ENCODE assay signal across 9 cellular contexts in genomic region chr1:173205146-173206051, GRCh38. TPM values are rescaled to one million over a fixed set of nuclear protein-coding genes. Genes with fewer than 3 reads are reported as not detected.
DNase-seq lines count a peak whose midpoint lies in the region; ATAC-seq and TF ChIP-seq lines count a peak whose summit lies in the region.
"Had no signal": no experiment of that assay in that cellular context is flagged by ENCODE, and none has a peak within 500 bp of the region (broad histone marks: within the 10 kb centered on the region; RNA-seq: fewer than 3 reads in every experiment).

No MANE protein-coding gene starts in this region.

- no peaks in the 10 kb centered on the region for H3K27me3 Mint-ChIP-seq in stimulated activated naive CD8-positive, alpha-beta T cell treated with anti-CD3 and anti-CD28 coated beads, Interleukin-15, amount 100 ng/mL, for 72 hours
- peaks cover 3% of the 10 kb centered on the region for H3K27me3 Mint-ChIP-seq in type B pancreatic cell

- no peak for TF ChIP-seq CTCF in type B pancreatic cell (conservative IDR thresholded peaks at IDR 0.05)

- H3K4me1 Mint-ChIP-seq in stimulated activated naive CD8-positive, alpha-beta T cell treated with anti-CD3 and anti-CD28 coated beads, Interleukin-15, amount 100 ng/mL, for 72 hours, result peaks cover 63% of the 10 kb centered on the region
- peaks cover 17% of the 10 kb centered on the region for H3K4me1 Mint-ChIP-seq in type B pancreatic cell (ENCODE audit: unreplicated experiment)

- peak overlapping the region; percentile 82 to 87 for H3K27ac Mint-ChIP-seq in stimulated activated naive CD8-positive, alpha-beta T cell treated with anti-CD3 and anti-CD28 coated beads, Interleukin-15, amount 100 ng/mL, for 72 hours
- no peak overlapping the region for H3K27ac Mint-ChIP-seq in type B pancreatic cell

- H3K4me3 Mint-ChIP-seq in stimulated activated naive CD8-positive, alpha-beta T cell treated with anti-CD3 and anti-CD28 coated beads, Interleukin-15, amount 100 ng/mL, for 72 hours, result peak overlapping the region; percentile 81 to 87
- no peak overlapping the region for H3K4me3 Mint-ChIP-seq in type B pancreatic cell

- DNase-seq in activated gamma-delta T cell treated with Interleukin-2 at 50 U/mL for 16 hours (peak; percentile 35), activated gamma-delta T cell (lab: John Stamatoyannopoulos, UW) (no peak), T-helper 9 cell (peak; percentile 1), fibroblast of peridontal ligament (ENCODE audit: extremely low read depth) (peak; percentile 62), NCI-H1105 treated with DMSO at 0.1 percent for 48 hours (lab: John Stamatoyannopoulos, UW) (no peak), left colon (no peak), type B pancreatic cell (ENCODE audit: extremely low spot score, unreplicated experiment) (no peak)
- peak; percentile 29 to 54 for DNase-seq in stimulated activated naive CD8-positive, alpha-beta T cell treated with anti-CD3 and anti-CD28 coated beads, Interleukin-15, amount 100 ng/mL, for 72 hours
- DNase-seq: COR-L47 had no signal

- no peaks in the 10 kb centered on the region for H3K9me3 Mint-ChIP-seq in stimulated activated naive CD8-positive, alpha-beta T cell treated with anti-CD3 and anti-CD28 coated beads, Interleukin-15, amount 100 ng/mL, for 72 hours
- no peaks in the 10 kb centered on the region for H3K9me3 Mint-ChIP-seq in type B pancreatic cell

- intact Hi-C loops in left colon (cut with DNase I, micrococcal nuclease), result no loop called here

- H3K36me3 Mint-ChIP-seq in type B pancreatic cell, result no peaks in the 10 kb centered on the region

- ATAC-seq in stimulated activated naive CD8-positive, alpha-beta T cell treated with anti-CD3 and anti-CD28 coated beads, Interleukin-15, amount 100 ng/mL, for 72 hours, result peak; percentile 90
- ATAC-seq in left colon, result no peak

RNA-seq across cellular contexts. Expression of gene TNFSF4, which starts 1.7 kb away (rescaled TPM):
- total RNA-seq in left colon, result 1 to 10 TPM; 1.2 to 1.5 TPM
- 0.58 and 0.93 TPM in 2 replicates for total RNA-seq in type B pancreatic cell (ENCODE audit: low replicate concordance)

Comparison
In these comparisons a context has a peak if more than half of its experiments do, and no peak if none do; other contexts are left out.
1. DNase-seq: peak in activated gamma-delta T cell treated with Interleukin-2 at 50 U/mL for 16 hours (single experiment), T-helper 9 cell (single experiment), fibroblast of peridontal ligament (single experiment) and stimulated activated naive CD8-positive, alpha-beta T cell treated with anti-CD3 and anti-CD28 coated beads, Interleukin-15, amount 100 ng/mL, for 72 hours (2 of 2); none in activated gamma-delta T cell (single experiment), NCI-H1105 treated with DMSO at 0.1 percent for 48 hours (single experiment), left colon (0 of 2) and type B pancreatic cell (single experiment).